In genomic region chr3:72821170-72821781, GRCh38 we compare ENCODE assay signal across 8 cellular contexts. TPM values are rescaled to one million over a fixed set of nuclear protein-coding genes. Genes with fewer than 3 reads are reported as not detected.
DNase-seq lines count a peak whose midpoint lies in the region; ATAC-seq and TF ChIP-seq lines count a peak whose summit lies in the region.

No MANE protein-coding gene starts in this region.

- no peak for TF ChIP-seq CTCF in cardiac fibroblast (IDR thresholded peaks at IDR 0.05; ENCODE audit: low read depth, low read length)
- TF ChIP-seq CTCF in mesothelial cell of epicardium (IDR thresholded peaks at IDR 0.05; ENCODE audit: unreplicated experiment): no peak

- peaks cover under 1% of the 10 kb centered on the region for H3K36me3 Mint-ChIP-seq in mesothelial cell of epicardium

- no peak overlapping the region for H3K4me3 Mint-ChIP-seq in mesothelial cell of epicardium

- H3K9me3 Mint-ChIP-seq in mesothelial cell of epicardium: no peaks in the 10 kb centered on the region

- H3K4me1 Mint-ChIP-seq in mesothelial cell of epicardium: peaks cover 7% of the 10 kb centered on the region

- no peak overlapping the region for H3K27ac Mint-ChIP-seq in mesothelial cell of epicardium

- no peak overlapping the region for H3K4me3 ChIP-seq in cardiac fibroblast (replicated peaks in 1 of 2; ENCODE audit: low read depth in 2 of 2, low read length in 2 of 2)

- no peak for ATAC-seq in GM21528 (IDR thresholded peaks at IDR 0.05; ENCODE audit: low FRiP score, unreplicated experiment)
- no peak for ATAC-seq in HG02642 (IDR thresholded peaks at IDR 0.05; ENCODE audit: poor library complexity, unreplicated experiment)

- no peaks in the 10 kb centered on the region for H3K27me3 Mint-ChIP-seq in mesothelial cell of epicardium (ENCODE audit: low read depth)

- DNase-seq in stimulated activated CD4-positive, alpha-beta T cell treated with anti-CD3 and anti-CD28 coated beads, Interleukin-1b, Interleukin-23, amount 100 ng/mL, for 48 hours: peak; percentile 5
- no peak for DNase-seq in stimulated activated CD4-positive, alpha-beta T cell treated with anti-CD3 and anti-CD28 coated beads, Interleukin-12 subunit alpha, Interleukin-12 subunit beta, amount 100 ng/mL, for 4 hours
- peak; percentile 71 for DNase-seq in MV-4-11 (lab: John Stamatoyannopoulos, UW)
- peak; percentile 43 to 66 for DNase-seq in cardiac fibroblast (ENCODE audit: low read depth in 2 of 2)
- DNase-seq in retina: peak; percentile 11
- DNase-seq in mesothelial cell of epicardium (ENCODE audit: low spot score in 2 of 2, unreplicated experiment in 2 of 2): no peak

RNA-seq across cellular contexts. Expression of gene SHQ1, which starts 27.0 kb away (rescaled TPM):
- total RNA-seq in mesothelial cell of epicardium: 17.0 to 22.0 TPM (median 18.6 TPM) in 3 replicates

Comparison
In these comparisons a context has a peak if more than half of its experiments do, and no peak if none do; other contexts are left out.
1. DNase-seq: peak in stimulated activated CD4-positive, alpha-beta T cell treated with anti-CD3 and anti-CD28 coated beads, Interleukin-1b, Interleukin-23, amount 100 ng/mL, for 48 hours (single experiment), MV-4-11 (single experiment), cardiac fibroblast (2 of 2) and retina (single experiment); none in stimulated activated CD4-positive, alpha-beta T cell treated with anti-CD3 and anti-CD28 coated beads, Interleukin-12 subunit alpha, Interleukin-12 subunit beta, amount 100 ng/mL, for 4 hours (single experiment) and mesothelial cell of epicardium (0 of 2).